Comparison of ENCODE assay signal across 1 cellular context in genomic region chr2:174486614-174487535, GRCh38.
TF ChIP-seq lines count a peak whose summit lies in the region.

A gene with protein sequence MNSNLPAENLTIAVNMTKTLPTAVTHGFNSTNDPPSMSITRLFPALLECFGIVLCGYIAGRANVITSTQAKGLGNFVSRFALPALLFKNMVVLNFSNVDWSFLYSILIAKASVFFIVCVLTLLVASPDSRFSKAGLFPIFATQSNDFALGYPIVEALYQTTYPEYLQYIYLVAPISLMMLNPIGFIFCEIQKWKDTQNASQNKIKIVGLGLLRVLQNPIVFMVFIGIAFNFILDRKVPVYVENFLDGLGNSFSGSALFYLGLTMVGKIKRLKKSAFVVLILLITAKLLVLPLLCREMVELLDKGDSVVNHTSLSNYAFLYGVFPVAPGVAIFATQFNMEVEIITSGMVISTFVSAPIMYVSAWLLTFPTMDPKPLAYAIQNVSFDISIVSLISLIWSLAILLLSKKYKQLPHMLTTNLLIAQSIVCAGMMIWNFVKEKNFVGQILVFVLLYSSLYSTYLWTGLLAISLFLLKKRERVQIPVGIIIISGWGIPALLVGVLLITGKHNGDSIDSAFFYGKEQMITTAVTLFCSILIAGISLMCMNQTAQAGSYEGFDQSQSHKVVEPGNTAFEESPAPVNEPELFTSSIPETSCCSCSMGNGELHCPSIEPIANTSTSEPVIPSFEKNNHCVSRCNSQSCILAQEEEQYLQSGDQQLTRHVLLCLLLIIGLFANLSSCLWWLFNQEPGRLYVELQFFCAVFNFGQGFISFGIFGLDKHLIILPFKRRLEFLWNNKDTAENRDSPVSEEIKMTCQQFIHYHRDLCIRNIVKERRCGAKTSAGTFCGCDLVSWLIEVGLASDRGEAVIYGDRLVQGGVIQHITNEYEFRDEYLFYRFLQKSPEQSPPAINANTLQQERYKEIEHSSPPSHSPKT (minus strand): TSS chr2:174487029. CDS start chr2:174481956, 5,073 bp downstream.

TF ChIP-seq in K562, 482 proteins besides CTCF, POLR2A, EP300 and RAD21 (continued from another document and continues in another):
- peak; percentile 83 for TF ChIP-seq PHF8 (IDR thresholded peaks at IDR 0.05; ENCODE audit: borderline replicate concordance, low read length)
- peak; percentile 90 for TF ChIP-seq GABPB1 (CRISPR knock-in tag; IDR thresholded peaks at IDR 0.05)
- no peak for TF ChIP-seq ZFPM2 (CRISPR knock-in tag; IDR thresholded peaks at IDR 0.05)
- TF ChIP-seq HMGN3 (IDR thresholded peaks at IDR 0.05; ENCODE audit: borderline replicate concordance, extremely low read depth, insufficient read length, low read depth, low read length) = peak; percentile 12
- TF ChIP-seq FOXK1 (CRISPR knock-in tag; IDR thresholded peaks at IDR 0.05; ENCODE audit: borderline replicate concordance) = peak; percentile 93; the same call in 1 of the 2 replicates
- 0 out of 2 replicates have a peak, but pooled peaks have one; percentile 8 for TF ChIP-seq ARID1B (IDR thresholded peaks at IDR 0.05)
- TF ChIP-seq, protein P1, sequence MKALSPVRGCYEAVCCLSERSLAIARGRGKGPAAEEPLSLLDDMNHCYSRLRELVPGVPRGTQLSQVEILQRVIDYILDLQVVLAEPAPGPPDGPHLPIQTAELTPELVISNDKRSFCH (CRISPR knock-in tag; IDR thresholded peaks at IDR 0.05) = no peak
- TF ChIP-seq, protein P1 (tag; IDR thresholded peaks at IDR 0.05) = peak; percentile 47; the same call in 1 of the 2 replicates
- 0 out of 2 replicates have a peak, but pooled peaks have one; percentile 28 for TF ChIP-seq MBD2 (IDR thresholded peaks at IDR 0.05; ENCODE audit: borderline replicate concordance, low read depth)
- no peak for TF ChIP-seq JUND (IDR thresholded peaks at IDR 0.05; ENCODE audit: borderline replicate concordance, low read depth, low read length)
- TF ChIP-seq JUND (tag; IDR thresholded peaks at IDR 0.05; ENCODE audit: borderline replicate concordance, low read depth, low read length) = 0 out of 3 replicates have a peak, but pooled peaks have one; percentile 21
- TF ChIP-seq ZNF830 (CRISPR knock-in tag; IDR thresholded peaks at IDR 0.05) = no peak
- TF ChIP-seq RBM15 (IDR thresholded peaks at IDR 0.05; ENCODE audit: insufficient read depth, low read length) = no peak
- no peak for TF ChIP-seq ZNF740 (CRISPR knock-in tag; IDR thresholded peaks at IDR 0.05)
- no peak; a peak in 1 of 4 replicates for TF ChIP-seq ZNF740 (tag; IDR thresholded peaks at IDR 0.05)
- peak; percentile 80 for TF ChIP-seq MAX (CRISPR knock-in tag; IDR thresholded peaks at IDR 0.05)
- TF ChIP-seq TRIM24 (IDR thresholded peaks at IDR 0.05) = no peak
- TF ChIP-seq CXXC5 (CRISPR knock-in tag; IDR thresholded peaks at IDR 0.05) = peak; percentile 74
- TF ChIP-seq SOX6 (IDR thresholded peaks at IDR 0.05) = 0 out of 2 replicates have a peak, but pooled peaks have one; percentile 8
- TF ChIP-seq SP2 (IDR thresholded peaks at IDR 0.05; ENCODE audit: extremely low read depth, low read depth, low read length, poor library complexity, severe bottlenecking) = peak; percentile 44
- 0 out of 2 replicates have a peak, but pooled peaks have one; percentile 58 for TF ChIP-seq SMARCA4 (IDR thresholded peaks at IDR 0.05)
- peak; percentile 83 for TF ChIP-seq L3MBTL2 (IDR thresholded peaks at IDR 0.05)
- peak; percentile 57; the same call in 1 of the 2 replicates for TF ChIP-seq SMAD4 (CRISPR knock-in tag; conservative IDR thresholded peaks at IDR 0.05)
- peak; percentile 75 for TF ChIP-seq ZFX (CRISPR knock-in tag; IDR thresholded peaks at IDR 0.05)
- TF ChIP-seq MAZ (CRISPR knock-in tag; conservative IDR thresholded peaks at IDR 0.05 in 1 of 2, IDR thresholded peaks at IDR 0.05 in 1 of 2) = peak; percentile 64 to 76; a peak in 3 of 4 replicates
- peak; percentile 8 for TF ChIP-seq CTCFL (IDR thresholded peaks at IDR 0.05; ENCODE audit: borderline replicate concordance, insufficient read depth, low read depth, low read length, poor library complexity, severe bottlenecking)
- no peak; the same call in 1 of the 2 replicates for TF ChIP-seq ZNF561 (CRISPR knock-in tag; conservative IDR thresholded peaks at IDR 0.05)
- peak; percentile 31 for TF ChIP-seq FIP1L1 (IDR thresholded peaks at IDR 0.05; ENCODE audit: low read depth, low read length, poor library complexity, severe bottlenecking)
- TF ChIP-seq MTA3 (IDR thresholded peaks at IDR 0.05; ENCODE audit: borderline replicate concordance) = peak; percentile 84; the same call in 1 of the 2 replicates
- 0 out of 4 replicates have a peak, but pooled peaks of 1 of the 2 experiments have one; percentile 12 for TF ChIP-seq NRF1 (conservative IDR thresholded peaks at IDR 0.05 in 1 of 2, IDR thresholded peaks at IDR 0.05 in 1 of 2)
- peak; percentile 75 for TF ChIP-seq TAF1 (IDR thresholded peaks at IDR 0.05; ENCODE audit: control insufficient read depth, extremely low read depth, insufficient read depth, low read length, severe bottlenecking)
- TF ChIP-seq, protein P2, sequence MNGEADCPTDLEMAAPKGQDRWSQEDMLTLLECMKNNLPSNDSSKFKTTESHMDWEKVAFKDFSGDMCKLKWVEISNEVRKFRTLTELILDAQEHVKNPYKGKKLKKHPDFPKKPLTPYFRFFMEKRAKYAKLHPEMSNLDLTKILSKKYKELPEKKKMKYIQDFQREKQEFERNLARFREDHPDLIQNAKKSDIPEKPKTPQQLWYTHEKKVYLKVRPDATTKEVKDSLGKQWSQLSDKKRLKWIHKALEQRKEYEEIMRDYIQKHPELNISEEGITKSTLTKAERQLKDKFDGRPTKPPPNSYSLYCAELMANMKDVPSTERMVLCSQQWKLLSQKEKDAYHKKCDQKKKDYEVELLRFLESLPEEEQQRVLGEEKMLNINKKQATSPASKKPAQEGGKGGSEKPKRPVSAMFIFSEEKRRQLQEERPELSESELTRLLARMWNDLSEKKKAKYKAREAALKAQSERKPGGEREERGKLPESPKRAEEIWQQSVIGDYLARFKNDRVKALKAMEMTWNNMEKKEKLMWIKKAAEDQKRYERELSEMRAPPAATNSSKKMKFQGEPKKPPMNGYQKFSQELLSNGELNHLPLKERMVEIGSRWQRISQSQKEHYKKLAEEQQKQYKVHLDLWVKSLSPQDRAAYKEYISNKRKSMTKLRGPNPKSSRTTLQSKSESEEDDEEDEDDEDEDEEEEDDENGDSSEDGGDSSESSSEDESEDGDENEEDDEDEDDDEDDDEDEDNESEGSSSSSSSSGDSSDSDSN (IDR thresholded peaks at IDR 0.05; ENCODE audit: borderline replicate concordance in 1 of 2, low read depth in 2 of 2, low read length in 2 of 2) = 0 out of 4 replicates have a peak, but pooled peaks of 1 of the 2 experiments have one; percentile 9
- peak; percentile 98 for TF ChIP-seq ESRRA (IDR thresholded peaks at IDR 0.05; ENCODE audit: borderline replicate concordance, low read depth)
- TF ChIP-seq ZNF224 (CRISPR knock-in tag; IDR thresholded peaks at IDR 0.05) = peak; percentile 58; the same call in 1 of the 2 replicates
- TF ChIP-seq YY1 (IDR thresholded peaks at IDR 0.05; ENCODE audit: borderline replicate concordance in 1 of 3, control insufficient read depth in 1 of 3, extremely low read depth in 1 of 3, insufficient read depth in 3 of 3, insufficient read length in 1 of 3, insufficient replicate concordance in 2 of 3, low read depth in 1 of 3, low read length in 2 of 3) = peak; percentile 52 to 96 (median 89)
- no peak for TF ChIP-seq TAL1 (IDR thresholded peaks at IDR 0.05)
- TF ChIP-seq ARNT (IDR thresholded peaks at IDR 0.05) = peak in 1 of 2 experiments; percentile 44; a peak in 1 of 4 replicates
- TF ChIP-seq, protein P3, sequence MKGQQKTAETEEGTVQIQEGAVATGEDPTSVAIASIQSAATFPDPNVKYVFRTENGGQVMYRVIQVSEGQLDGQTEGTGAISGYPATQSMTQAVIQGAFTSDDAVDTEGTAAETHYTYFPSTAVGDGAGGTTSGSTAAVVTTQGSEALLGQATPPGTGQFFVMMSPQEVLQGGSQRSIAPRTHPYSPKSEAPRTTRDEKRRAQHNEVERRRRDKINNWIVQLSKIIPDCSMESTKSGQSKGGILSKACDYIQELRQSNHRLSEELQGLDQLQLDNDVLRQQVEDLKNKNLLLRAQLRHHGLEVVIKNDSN (CRISPR knock-in tag; IDR thresholded peaks at IDR 0.05) = peak; percentile 51
- peak; percentile 29; the same call in 1 of the 2 replicates for TF ChIP-seq EGR1 (conservative IDR thresholded peaks at IDR 0.05)
- TF ChIP-seq ZSCAN29 (IDR thresholded peaks at IDR 0.05) = no peak
- TF ChIP-seq TFAP4 (CRISPR knock-in tag; IDR thresholded peaks at IDR 0.05; ENCODE audit: borderline replicate concordance) = peak; percentile 65
- TF ChIP-seq DMBX1 (CRISPR knock-in tag; IDR thresholded peaks at IDR 0.05; ENCODE audit: borderline replicate concordance) = peak; percentile 55; the same call in 1 of the 2 replicates
- peak; percentile 87 for TF ChIP-seq POLR2B (IDR thresholded peaks at IDR 0.05; ENCODE audit: low read depth, partially characterized antibody)
- 0 out of 2 replicates have a peak, but pooled peaks have one; percentile 29 for TF ChIP-seq ZNF583 (CRISPR knock-in tag; IDR thresholded peaks at IDR 0.05)
- no peak for TF ChIP-seq SRF (CRISPR knock-in tag; IDR thresholded peaks at IDR 0.05)
- peak; percentile 92 for TF ChIP-seq TAF7 (tag; IDR thresholded peaks at IDR 0.05)
- no peak for TF ChIP-seq TCFL5 (CRISPR knock-in tag; conservative IDR thresholded peaks at IDR 0.05)
- TF ChIP-seq ZHX1 (conservative IDR thresholded peaks at IDR 0.05; ENCODE audit: low read length) = peak; percentile 77; the same call in 1 of the 2 replicates
- peak; percentile 56; the same call in 1 of the 2 replicates for TF ChIP-seq C11orf30 (IDR thresholded peaks at IDR 0.05; ENCODE audit: low read depth)
